Comparison of ENCODE assay signal across 11 cellular contexts in the genomic region with DNA sequence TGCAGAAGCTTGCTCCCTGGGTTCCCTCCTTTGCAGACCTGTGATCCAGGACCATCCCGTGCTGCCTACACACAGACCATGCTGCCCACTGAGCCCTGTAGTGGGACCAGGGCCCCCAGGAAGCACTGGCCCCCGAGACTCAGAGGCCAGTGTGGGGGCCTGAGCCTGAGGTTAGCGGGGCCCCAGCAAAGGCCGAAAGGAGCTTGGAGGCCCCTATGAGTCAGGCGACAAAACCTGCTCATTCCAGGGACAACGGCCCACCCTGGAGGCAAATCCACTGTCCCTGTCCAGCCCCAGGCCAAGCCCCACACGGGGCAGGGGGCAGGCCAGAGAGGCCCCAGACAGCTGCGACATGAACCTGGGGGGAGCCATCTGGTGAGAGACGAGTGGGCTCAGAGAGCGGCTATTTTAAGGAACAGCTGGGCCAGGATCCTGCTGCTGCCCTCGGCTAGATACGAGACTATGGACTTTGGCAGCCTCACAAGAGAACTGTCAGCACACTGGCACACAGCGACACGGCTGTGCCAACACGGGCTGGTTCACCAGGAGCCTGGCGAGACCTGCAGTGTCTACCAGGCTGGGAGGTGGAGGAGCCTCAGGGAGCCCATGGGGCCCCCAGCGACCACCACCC.
DNase-seq lines count a peak whose midpoint lies in the region; ATAC-seq and TF ChIP-seq lines count a peak whose summit lies in the region.
"Had no signal": no experiment of that assay in that cellular context is flagged by ENCODE, and none has a peak within 500 bp of the region (broad histone marks: within the 10 kb centered on the region; RNA-seq: fewer than 3 reads in every experiment).

No MANE protein-coding gene starts in this region.

- intact Hi-C loops in activated CD4-positive, alpha-beta memory T cell treated with anti-CD3 and anti-CD28 coated beads for 36 hours (cut with micrococcal nuclease) = no loop called here

- no peaks in the 10 kb centered on the region for H3K9me3 Mint-ChIP-seq in activated CD4-positive, alpha-beta memory T cell treated with anti-CD3 and anti-CD28 coated beads for 36 hours

- POLR2A ChIA-PET in activated CD4-positive, alpha-beta memory T cell treated with anti-CD3 and anti-CD28 coated beads for 36 hours (lab: Charles Lee) = no interaction called here

- peaks cover 10% of the 10 kb centered on the region for H3K4me1 Mint-ChIP-seq in activated CD4-positive, alpha-beta memory T cell treated with anti-CD3 and anti-CD28 coated beads for 36 hours (ENCODE audit: low read depth)

- no peaks in the 10 kb centered on the region for H3K27me3 ChIP-seq in right atrium auricular region
- H3K27me3 ChIP-seq: colonic mucosa, ovary had no signal

- H3K36me3 Mint-ChIP-seq in activated CD4-positive, alpha-beta memory T cell treated with anti-CD3 and anti-CD28 coated beads for 36 hours = no peaks in the 10 kb centered on the region

- no peak for TF ChIP-seq CTCF in right atrium auricular region (IDR thresholded peaks at IDR 0.05)

- DNase-seq in NCI-H2196 (lab: John Stamatoyannopoulos, UW; ENCODE audit: unreplicated experiment) = peak; percentile 35
- DNase-seq in NCI-H2196 treated with DMSO at 0.1 percent for 48 hours (lab: John Stamatoyannopoulos, UW; ENCODE audit: unreplicated experiment) = no peak
- no peak for DNase-seq in activated CD4-positive, alpha-beta memory T cell treated with anti-CD3 and anti-CD28 coated beads for 36 hours
- no peak for DNase-seq in right atrium auricular region (ENCODE audit: low spot score)
- DNase-seq in superior temporal gyrus (ENCODE audit: extremely low spot score) = peak; percentile 35
- DNase-seq in GF-D8 (lab: John Stamatoyannopoulos, UW) = no peak
- DNase-seq in activated gamma-delta T cell treated with Interleukin-2 at 50 U/mL for 16 hours = no peak
- DNase-seq: colonic mucosa, OCI-M1, ovary had no signal

- peak overlapping the region; percentile 75 for H3K4me3 Mint-ChIP-seq in activated CD4-positive, alpha-beta memory T cell treated with anti-CD3 and anti-CD28 coated beads for 36 hours

- H3K4me1 ChIP-seq in right atrium auricular region = peaks cover 0 to 42% of the 10 kb centered on the region in 2 donors

- no peak overlapping the region for H3K27ac Mint-ChIP-seq in activated CD4-positive, alpha-beta memory T cell treated with anti-CD3 and anti-CD28 coated beads for 36 hours

- peak overlapping the region; percentile 68 to 84 for H3K27ac ChIP-seq in right atrium auricular region
- H3K27ac ChIP-seq: colonic mucosa, ovary had no signal

- CTCF ChIA-PET in activated CD4-positive, alpha-beta memory T cell treated with anti-CD3 and anti-CD28 coated beads for 36 hours (lab: Charles Lee) = interaction anchor here (1.1 to 2.6 kb wide), 4 partner anchors 11 to 90 kb away, joined by 4 to 10 read pairs (median 6); no protein-coding TSS in a partner anchor

- no peak for ATAC-seq in HG02870 (IDR thresholded peaks at IDR 0.05; ENCODE audit: unreplicated experiment)

- H3K27me3 Mint-ChIP-seq in activated CD4-positive, alpha-beta memory T cell treated with anti-CD3 and anti-CD28 coated beads for 36 hours = no peaks in the 10 kb centered on the region

- H3K36me3 ChIP-seq in right atrium auricular region = no peaks in the 10 kb centered on the region
- H3K36me3 ChIP-seq: colonic mucosa, ovary had no signal

- H3K9me3 ChIP-seq in right atrium auricular region = no peaks in the 10 kb centered on the region
- H3K9me3 ChIP-seq: colonic mucosa, ovary had no signal

- peak overlapping the region in 1 of 2 donors; percentile 64 for H3K4me3 ChIP-seq in right atrium auricular region
- H3K4me3 ChIP-seq: ovary had no signal

Comparison
In these comparisons a context has a peak if more than half of its experiments do, and no peak if none do; other contexts are left out.
1. DNase-seq: peak in NCI-H2196 (single experiment) and superior temporal gyrus (single experiment); none in NCI-H2196 treated with DMSO at 0.1 percent for 48 hours (single experiment), activated CD4-positive, alpha-beta memory T cell treated with anti-CD3 and anti-CD28 coated beads for 36 hours (single experiment), right atrium auricular region (single experiment), GF-D8 (single experiment) and activated gamma-delta T cell treated with Interleukin-2 at 50 U/mL for 16 hours (single experiment).